ENCODE assay signal across 14 cellular contexts in the genomic region with DNA sequence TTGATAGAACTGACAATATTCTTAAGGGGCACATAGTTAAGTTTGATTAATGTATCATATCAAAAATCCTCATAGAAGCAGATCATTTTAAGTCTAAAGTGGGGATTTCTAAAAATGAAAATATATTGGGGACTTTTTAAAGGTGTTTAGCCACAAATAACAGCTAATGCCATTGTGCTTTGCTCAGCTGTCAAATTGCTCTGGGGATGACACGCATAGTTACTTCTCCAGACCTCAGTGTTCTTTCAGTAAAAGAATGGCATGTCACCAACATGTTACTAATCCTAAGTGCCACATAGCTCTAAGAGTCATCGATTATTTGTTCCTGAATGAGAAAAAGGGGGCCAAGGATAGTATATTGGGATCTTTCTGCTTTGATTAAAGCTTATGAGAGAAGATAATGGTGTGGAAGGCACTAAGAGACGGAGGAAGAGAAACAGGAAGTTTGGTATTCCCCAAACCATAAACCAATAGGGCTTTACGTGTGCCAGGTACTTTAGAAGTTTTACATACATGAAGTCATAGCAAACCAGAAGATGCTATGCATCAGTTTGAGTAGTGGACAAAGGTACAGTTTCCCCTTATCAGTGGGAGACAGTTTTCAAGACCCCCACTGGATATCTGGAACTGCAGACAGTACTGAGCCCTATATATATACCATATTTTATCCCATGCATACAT. TPM values are rescaled to one million over a fixed set of nuclear protein-coding genes. Genes with fewer than 3 reads are reported as not detected.
A peak's percentile ranks its signal among the peaks of the same experiment; 100 is the strongest.
DNase-seq lines count a peak whose midpoint lies in the region; ATAC-seq lines count a peak whose summit lies in the region.
"Not testable (repeated sequence)": the region's sequence is repeated elsewhere in the genome, so short reads cannot be mapped to it uniquely, and the experiment has no call there.
"Had no signal": no experiment of that assay in that cellular context is flagged by ENCODE, and none has a peak within 500 bp of the region (broad histone marks: within the 10 kb centered on the region; RNA-seq: fewer than 3 reads in every experiment).

No MANE protein-coding gene starts in this region.

- not testable (repeated sequence) for H3K4me1 Mint-ChIP-seq in T-helper 17 cell

- not testable (repeated sequence) for H3K9me3 ChIP-seq in T-helper 17 cell (ENCODE audit: control insufficient read depth, low read length, poor library complexity, severe bottlenecking)

- not testable (repeated sequence) for H3K36me3 Mint-ChIP-seq in T-helper 17 cell (ENCODE audit: low read depth)

- not testable (repeated sequence) for H3K27ac Mint-ChIP-seq in T-helper 17 cell

- ATAC-seq in GM18517 (IDR thresholded peaks at IDR 0.05; ENCODE audit: unreplicated experiment) (peak; percentile 75), GM19324 (IDR thresholded peaks at IDR 0.05; ENCODE audit: low FRiP score, unreplicated experiment) (peak; percentile 72), GM21423 (IDR thresholded peaks at IDR 0.05; ENCODE audit: unreplicated experiment) (peak; percentile 69), HG02623 (IDR thresholded peaks at IDR 0.05; ENCODE audit: unreplicated experiment) (peak; percentile 71), HG03025 (IDR thresholded peaks at IDR 0.05; ENCODE audit: low FRiP score, unreplicated experiment) (peak; percentile 42), HG03342 (IDR thresholded peaks at IDR 0.05; ENCODE audit: unreplicated experiment) (peak; percentile 68), T-helper 17 cell (peak; percentile 71)

- not testable (repeated sequence) for DNase-seq in T-helper 17 cell

- H3K4me3 Mint-ChIP-seq in T-helper 17 cell = not testable (repeated sequence)

- not testable (repeated sequence) for H3K27me3 Mint-ChIP-seq in T-helper 17 cell

RNA-seq across cellular contexts. Expression of gene OR2T35, which starts 2.0 kb away (rescaled TPM):
- total RNA-seq in T-helper 17 cell = not detected
- total RNA-seq: bronchial epithelial cell; CD4-positive, alpha-beta memory T cell; H1; left colon; mesenteric fat pad; right lobe of liver; RPMI7951 had no signal

RNA-seq across cellular contexts. Expression of gene OR2T11, which starts 8.2 kb away (rescaled TPM):
- not detected for total RNA-seq in T-helper 17 cell
- total RNA-seq: bronchial epithelial cell; CD4-positive, alpha-beta memory T cell; H1; left colon; mesenteric fat pad; right lobe of liver; RPMI7951 had no signal

RNA-seq across cellular contexts. Expression of gene OR2T27, which starts 12.2 kb away (rescaled TPM):
- total RNA-seq in T-helper 17 cell = not detected
- total RNA-seq: bronchial epithelial cell; CD4-positive, alpha-beta memory T cell; H1; left colon; mesenteric fat pad; right lobe of liver; RPMI7951 had no signal

RNA-seq across cellular contexts. Expression of gene OR2T10, which starts 45.6 kb away (rescaled TPM):
- not detected for total RNA-seq in T-helper 17 cell
- total RNA-seq: bronchial epithelial cell; CD4-positive, alpha-beta memory T cell; H1; left colon; mesenteric fat pad; right lobe of liver; RPMI7951 had no signal

RNA-seq across cellular contexts. Expression of gene OR14I1, which starts 59.5 kb away (rescaled TPM):
- not detected for total RNA-seq in T-helper 17 cell
- total RNA-seq: bronchial epithelial cell; CD4-positive, alpha-beta memory T cell; H1; left colon; mesenteric fat pad; right lobe of liver; RPMI7951 had no signal
